2 cellular contexts compared by ENCODE assay signal in the genomic region with DNA sequence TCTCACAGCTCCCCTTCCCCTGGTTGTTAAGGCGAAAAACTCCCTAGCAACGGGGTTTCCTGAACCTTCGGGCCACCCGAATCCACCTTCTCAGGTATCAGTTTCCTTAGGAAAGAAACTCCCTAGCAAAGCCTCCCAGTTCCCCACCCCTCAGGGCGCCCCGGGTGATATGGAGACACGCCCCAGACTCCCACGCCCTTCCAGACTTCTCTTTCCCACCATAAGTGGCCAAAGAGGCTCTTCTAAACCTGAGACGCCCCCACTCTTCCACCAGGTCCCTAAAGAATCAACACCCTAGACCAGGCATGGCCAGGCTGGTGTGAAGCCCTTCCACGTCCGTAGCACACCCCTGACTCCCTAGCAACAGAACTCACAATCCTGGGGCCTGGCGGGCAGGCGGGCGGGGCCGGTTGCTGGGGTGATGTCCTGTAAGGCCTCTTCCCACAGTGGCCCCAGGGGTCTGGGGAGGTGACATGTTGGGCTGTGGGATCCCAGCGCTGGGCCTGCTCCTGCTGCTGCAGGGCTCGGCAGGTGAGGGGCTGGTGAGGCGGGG.
TF ChIP-seq lines count a peak whose summit lies in the region.

A gene (plus strand): TSS at position 446 of the 553 bp plus-strand sequence. CDS start 28 bp downstream, at position 474.

TF ChIP-seq in A549, 52 proteins besides CTCF, POLR2A, EP300 and RAD21:
- TF ChIP-seq FOSB (CRISPR knock-in tag; IDR thresholded peaks at IDR 0.05) = no peak
- no peak for TF ChIP-seq POLR2AphosphoS2 (conservative IDR thresholded peaks at IDR 0.05; ENCODE audit: low read length)
- TF ChIP-seq TP53 (CRISPR knock-in tag; IDR thresholded peaks at IDR 0.05) = no peak
- no peak for TF ChIP-seq MYC (IDR thresholded peaks at IDR 0.05; ENCODE audit: borderline replicate concordance, low read length)
- TF ChIP-seq KDM5A (IDR thresholded peaks at IDR 0.05) = no peak
- no peak for TF ChIP-seq RFX5 (IDR thresholded peaks at IDR 0.05)
- TF ChIP-seq, protein P1, sequence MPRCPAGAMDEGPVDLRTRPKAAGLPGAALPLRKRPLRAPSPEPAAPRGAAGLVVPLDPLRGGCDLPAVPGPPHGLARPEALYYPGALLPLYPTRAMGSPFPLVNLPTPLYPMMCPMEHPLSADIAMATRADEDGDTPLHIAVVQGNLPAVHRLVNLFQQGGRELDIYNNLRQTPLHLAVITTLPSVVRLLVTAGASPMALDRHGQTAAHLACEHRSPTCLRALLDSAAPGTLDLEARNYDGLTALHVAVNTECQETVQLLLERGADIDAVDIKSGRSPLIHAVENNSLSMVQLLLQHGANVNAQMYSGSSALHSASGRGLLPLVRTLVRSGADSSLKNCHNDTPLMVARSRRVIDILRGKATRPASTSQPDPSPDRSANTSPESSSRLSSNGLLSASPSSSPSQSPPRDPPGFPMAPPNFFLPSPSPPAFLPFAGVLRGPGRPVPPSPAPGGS (IDR thresholded peaks at IDR 0.05) = no peak
- TF ChIP-seq RARB (CRISPR knock-in tag; IDR thresholded peaks at IDR 0.05) = no peak
- TF ChIP-seq EHF (CRISPR knock-in tag; IDR thresholded peaks at IDR 0.05) = no peak
- TF ChIP-seq NFE2L2 (conservative IDR thresholded peaks at IDR 0.05; ENCODE audit: low read length) = no peak
- TF ChIP-seq CHD2 (IDR thresholded peaks at IDR 0.05; ENCODE audit: low read length, partially characterized antibody) = no peak
- no peak for TF ChIP-seq PHF8 (IDR thresholded peaks at IDR 0.05; ENCODE audit: borderline replicate concordance, low read depth)

TF ChIP-seq in HepG2, 621 proteins besides CTCF, POLR2A, EP300 and RAD21:
- peak; percentile 11; the same call in 1 of the 2 replicates for TF ChIP-seq RFX1 (IDR thresholded peaks at IDR 0.05)
- TF ChIP-seq, protein P2, sequence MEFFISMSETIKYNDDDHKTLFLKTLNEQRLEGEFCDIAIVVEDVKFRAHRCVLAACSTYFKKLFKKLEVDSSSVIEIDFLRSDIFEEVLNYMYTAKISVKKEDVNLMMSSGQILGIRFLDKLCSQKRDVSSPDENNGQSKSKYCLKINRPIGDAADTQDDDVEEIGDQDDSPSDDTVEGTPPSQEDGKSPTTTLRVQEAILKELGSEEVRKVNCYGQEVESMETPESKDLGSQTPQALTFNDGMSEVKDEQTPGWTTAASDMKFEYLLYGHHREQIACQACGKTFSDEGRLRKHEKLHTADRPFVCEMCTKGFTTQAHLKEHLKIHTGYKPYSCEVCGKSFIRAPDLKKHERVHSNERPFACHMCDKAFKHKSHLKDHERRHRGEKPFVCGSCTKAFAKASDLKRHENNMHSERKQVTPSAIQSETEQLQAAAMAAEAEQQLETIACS (CRISPR knock-in tag; IDR thresholded peaks at IDR 0.05) = no peak
- TF ChIP-seq, protein P3, sequence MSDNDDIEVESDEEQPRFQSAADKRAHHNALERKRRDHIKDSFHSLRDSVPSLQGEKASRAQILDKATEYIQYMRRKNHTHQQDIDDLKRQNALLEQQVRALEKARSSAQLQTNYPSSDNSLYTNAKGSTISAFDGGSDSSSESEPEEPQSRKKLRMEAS (IDR thresholded peaks at IDR 0.05) = 0 out of 2 replicates have a peak, but pooled peaks have one; percentile 5
